ENCODE assay signal across 21 cellular contexts in the genomic region with DNA sequence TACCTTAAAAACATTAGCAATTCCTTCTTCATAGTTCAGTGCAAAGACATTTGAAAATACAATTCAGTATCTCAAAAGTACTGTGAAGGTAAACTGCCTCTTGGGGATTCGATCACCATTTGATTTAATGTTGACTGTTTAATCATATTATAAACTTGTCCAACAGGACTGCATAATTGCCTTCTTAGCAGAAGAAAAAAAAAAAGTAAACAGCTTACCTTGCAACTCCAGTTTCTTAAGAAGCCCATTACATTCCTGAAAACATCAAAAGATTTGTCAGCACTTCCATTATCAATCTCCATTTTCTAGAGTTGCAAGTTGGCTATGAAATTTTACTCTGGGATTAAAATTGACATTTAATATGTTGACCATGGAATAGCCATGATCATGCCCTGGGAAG.
DNase-seq lines count a peak whose midpoint lies in the region; FAIRE-seq and TF ChIP-seq lines count a peak whose summit lies in the region.
"Had no signal": no experiment of that assay in that cellular context is flagged by ENCODE, and none has a peak within 500 bp of the region (broad histone marks: within the 10 kb centered on the region; RNA-seq: fewer than 3 reads in every experiment).

No MANE protein-coding gene starts in this region.

- H3K27me3 ChIP-seq in H1 (replicated peaks in 1 of 4; ENCODE audit: control insufficient read depth in 3 of 4, extremely low read depth in 1 of 4, insufficient read depth in 3 of 4, low read length in 3 of 4) (no peaks in the 10 kb centered on the region), osteoblast (ENCODE audit: insufficient read depth, low read length) (no peaks in the 10 kb centered on the region)
- no peaks in the 10 kb centered on the region for H3K27me3 ChIP-seq in effector memory CD4-positive, alpha-beta T cell (replicated peaks; ENCODE audit: control insufficient read depth, insufficient read depth, low read length, poor library complexity, severe bottlenecking)

- no peaks in the 10 kb centered on the region for H3K9me3 ChIP-seq in H1 (ENCODE audit: insufficient read depth in 2 of 2, low read depth in 1 of 2, low read length in 1 of 2)
- peaks cover 3% of the 10 kb centered on the region for H3K9me3 ChIP-seq in osteoblast (ENCODE audit: low read depth, low read length)
- peaks cover 3% of the 10 kb centered on the region for H3K9me3 ChIP-seq in effector memory CD4-positive, alpha-beta T cell (ENCODE audit: control insufficient read depth, low read length)
- H3K9me3 ChIP-seq: HAP-1 had no signal

- TF ChIP-seq EP300 in H1 (IDR thresholded peaks at IDR 0.05; ENCODE audit: borderline replicate concordance in 1 of 2, low read depth in 2 of 2, low read length in 2 of 2), result no peak

- H4K5ac ChIP-seq in H1 (ENCODE audit: insufficient read length, low read depth, low read length), result peak overlapping the region; percentile 28

- TF ChIP-seq POLR2A in H1 (IDR thresholded peaks at IDR 0.05; ENCODE audit: control extremely low read depth in 1 of 2, low read depth in 2 of 2, low read length in 2 of 2), result no peak

- no peak overlapping the region for H2BK120ac ChIP-seq in H1 (replicated peaks; ENCODE audit: low read depth, low read length)

- H3K14ac ChIP-seq in H1 (ENCODE audit: insufficient read length), result no peak overlapping the region

- H3K4me1 ChIP-seq in H1 (replicated peaks in 1 of 4; ENCODE audit: control insufficient read depth in 3 of 4, insufficient read depth in 4 of 4, low read length in 3 of 4) (peaks cover 0 to 10% (median 8%) of the 10 kb centered on the region in 4 experiments; a peak in 2 of 7 replicates), osteoblast (ENCODE audit: insufficient read depth, low read length) (no peaks in the 10 kb centered on the region)
- H3K4me1 ChIP-seq in effector memory CD4-positive, alpha-beta T cell (ENCODE audit: control insufficient read depth, insufficient read depth, low read length, poor library complexity, severe bottlenecking), result no peaks in the 10 kb centered on the region

- no peak overlapping the region for H3K4me2 ChIP-seq in H1 (ENCODE audit: insufficient read depth in 1 of 2, low read depth in 2 of 2, low read length in 2 of 2)
- H3K4me2 ChIP-seq in osteoblast (ENCODE audit: insufficient read depth, low read length), result no peak overlapping the region

- no peak overlapping the region for H2AFZ ChIP-seq in H1 (ENCODE audit: low read length)
- no peak overlapping the region for H2AFZ ChIP-seq in osteoblast (ENCODE audit: low read length)
- H2AFZ ChIP-seq: GM23338 had no signal

- no peak overlapping the region for H2AK5ac ChIP-seq in H1 (ENCODE audit: low read depth, low read length)

- no peaks in the 10 kb centered on the region for H3K79me1 ChIP-seq in H1 (ENCODE audit: low read depth, low read length)

- no peak overlapping the region for H3K23ac ChIP-seq in H1 (ENCODE audit: insufficient read length)

- no peak overlapping the region for H4K8ac ChIP-seq in H1 (ENCODE audit: extremely low read depth, insufficient read depth, low read length)

- H2BK5ac ChIP-seq in H1 (ENCODE audit: low read depth, low read length), result no peak overlapping the region

- peak overlapping the region; percentile 31 for H3K4me3 Mint-ChIP-seq in type B pancreatic cell
- H3K4me3 Mint-ChIP-seq in endothelial cell (ENCODE audit: unreplicated experiment), result no peak overlapping the region
- H3K4me3 Mint-ChIP-seq: CD4-positive, alpha-beta memory T cell; GM23338; HFFc6 had no signal

- H3K4ac ChIP-seq in H1 (replicated peaks; ENCODE audit: insufficient read length, low read depth, low read length), result no peak overlapping the region

- H3K9me3 Mint-ChIP-seq in type B pancreatic cell, result no peaks in the 10 kb centered on the region
- H3K9me3 Mint-ChIP-seq in endothelial cell (ENCODE audit: unreplicated experiment), result no peaks in the 10 kb centered on the region
- H3K9me3 Mint-ChIP-seq: GM23338 had no signal

- H3K56ac ChIP-seq in H1 (replicated peaks; ENCODE audit: insufficient read length, low read depth, low read length), result no peak overlapping the region

- H3K4me1 Mint-ChIP-seq in type B pancreatic cell (ENCODE audit: unreplicated experiment), result peaks cover 24% of the 10 kb centered on the region
- no peaks in the 10 kb centered on the region for H3K4me1 Mint-ChIP-seq in endothelial cell (ENCODE audit: unreplicated experiment)
- H3K4me1 Mint-ChIP-seq: CD4-positive, alpha-beta memory T cell had no signal

- no peaks in the 10 kb centered on the region for H3K79me2 ChIP-seq in H1 (ENCODE audit: control insufficient read depth in 1 of 2, insufficient read depth in 2 of 2, low read length in 2 of 2)
- H3K79me2 ChIP-seq in osteoblast (ENCODE audit: insufficient read depth, low read length), result no peaks in the 10 kb centered on the region

- WGBS in H1 (ENCODE audit: extremely low coverage in 1 of 2, insufficient coverage in 1 of 2, insufficient read length in 1 of 2, insufficient replicate concordance in 2 of 2, low coverage in 1 of 2, low lambda C conversion rate in 2 of 2, missing lambda C conversion rate in 1 of 2), 2 experiments, result 4% methylated on average over 1 of the region's 1 CpG; no CpG with 5 or more reads in 1 of the 2 experiments

- H4K91ac ChIP-seq in H1 (replicated peaks; ENCODE audit: insufficient read length, low read length), result no peak overlapping the region

- H3K4me3 ChIP-seq in H1 (ENCODE audit: extremely low read depth in 1 of 4, insufficient read depth in 2 of 4, low read depth in 3 of 4, low read length in 4 of 4) (no peak overlapping the region), osteoblast (ENCODE audit: insufficient read depth, low read length) (no peak overlapping the region)
- H3K4me3 ChIP-seq in effector memory CD4-positive, alpha-beta T cell (ENCODE audit: insufficient read depth, low read depth, low read length, poor library complexity, severe bottlenecking), result no peak overlapping the region
- H3K4me3 ChIP-seq: GM23338, HAP-1 had no signal

- H3K27ac ChIP-seq in H1 (ENCODE audit: low read depth, low read length) (no peak overlapping the region), osteoblast (ENCODE audit: low read depth, low read length) (no peak overlapping the region)
- no peak overlapping the region for H3K27ac ChIP-seq in effector memory CD4-positive, alpha-beta T cell (ENCODE audit: insufficient read depth, low read length, poor library complexity, severe bottlenecking)

- no peak overlapping the region for H3K18ac ChIP-seq in H1 (ENCODE audit: extremely low read depth, low read length)

- H3K9ac ChIP-seq in H1 (replicated peaks in 1 of 4; ENCODE audit: extremely low read depth in 1 of 4, low read depth in 3 of 4, low read length in 3 of 4), result no peak overlapping the region

- H4K20me1 ChIP-seq in H1 (replicated peaks in 1 of 2; ENCODE audit: control insufficient read depth in 1 of 2, insufficient read depth in 2 of 2, low read length in 2 of 2) (no peaks in the 10 kb centered on the region), osteoblast (ENCODE audit: insufficient read depth, low read length) (no peaks in the 10 kb centered on the region)

- no peaks in the 10 kb centered on the region for H3K23me2 ChIP-seq in H1 (ENCODE audit: low read depth, low read length)

- H3K27me3 Mint-ChIP-seq in type B pancreatic cell (no peaks in the 10 kb centered on the region), endothelial cell (ENCODE audit: unreplicated experiment) (no peaks in the 10 kb centered on the region)
- H3K27me3 Mint-ChIP-seq: CD4-positive, alpha-beta memory T cell had no signal

- POLR2A ChIA-PET in H1 (lab: Charles Lee; ENCODE audit: partially characterized antibody), result interaction anchor here (0.8 kb wide), 1 partner anchor 1062 kb away, joined by 3 read pairs; no protein-coding TSS in a partner anchor

- CTCF ChIA-PET in H1 (lab: Charles Lee; ENCODE audit: partially characterized antibody), result interaction anchor here (1.2 to 1.5 kb wide), 2 partner anchors 401 to 1062 kb away, joined by 3 to 4 read pairs; no protein-coding TSS in a partner anchor

- TF ChIP-seq CTCF in H1 (IDR thresholded peaks at IDR 0.05; ENCODE audit: control extremely low read depth in 1 of 3, insufficient read depth in 1 of 3, low read depth in 1 of 3, low read length in 3 of 3) (no peak), type B pancreatic cell (conservative IDR thresholded peaks at IDR 0.05) (no peak), osteoblast (IDR thresholded peaks at IDR 0.05; ENCODE audit: extremely low read depth, low read depth, low read length) (no peak), endothelial cell (IDR thresholded peaks at IDR 0.05; ENCODE audit: unreplicated experiment) (no peak)

- H3K36me3 Mint-ChIP-seq in type B pancreatic cell (no peaks in the 10 kb centered on the region), endothelial cell (ENCODE audit: low read depth, unreplicated experiment) (no peaks in the 10 kb centered on the region)
- H3K36me3 Mint-ChIP-seq: CD4-positive, alpha-beta memory T cell had no signal

- peak overlapping the region; percentile 76 for H3K27ac Mint-ChIP-seq in type B pancreatic cell
- no peak overlapping the region for H3K27ac Mint-ChIP-seq in endothelial cell (ENCODE audit: unreplicated experiment)
- H3K27ac Mint-ChIP-seq: CD4-positive, alpha-beta memory T cell; GM23338; HFFc6 had no signal

- DNase-seq in GM18507 (ENCODE audit: extremely low spot score, insufficient read length, low read depth) (no peak), NCI-H82 (lab: John Stamatoyannopoulos, UW) (peak; percentile 80), H1 (ENCODE audit: low read depth in 1 of 2, low spot score in 2 of 2) (no peak), type B pancreatic cell (ENCODE audit: extremely low spot score, unreplicated experiment) (no peak), osteoblast (ENCODE audit: insufficient read length, low spot score, missing footprints) (no peak), endothelial cell (ENCODE audit: low spot score) (no peak), NCI-H69 (lab: John Stamatoyannopoulos, UW) (no peak)
- no peak for DNase-seq in effector memory CD4-positive, alpha-beta T cell
- DNase-seq: C1 segment of cervical spinal cord; CD4-positive, alpha-beta memory T cell; COR-L47; DMS 273 treated with DMSO at 0.1 percent for 48 hours; DND-41; HFFc6 had no signal

- H2BK20ac ChIP-seq in H1 (ENCODE audit: low read length), result no peak overlapping the region

- H3K36me3 ChIP-seq in H1 (ENCODE audit: control insufficient read depth in 2 of 4, insufficient read depth in 4 of 4, low read length in 3 of 4), result no peaks in the 10 kb centered on the region
- no peaks in the 10 kb centered on the region for H3K36me3 ChIP-seq in osteoblast (ENCODE audit: insufficient read depth, low read length)
- H3K36me3 ChIP-seq in effector memory CD4-positive, alpha-beta T cell (ENCODE audit: control insufficient read depth, insufficient read depth, low read length), result no peaks in the 10 kb centered on the region
- H3K36me3 ChIP-seq: HAP-1 had no signal

- H2BK15ac ChIP-seq in H1 (ENCODE audit: low read length), result no peak overlapping the region

- no peak for TF ChIP-seq RAD21 in H1 (IDR thresholded peaks at IDR 0.05 in 1 of 2, conservative IDR thresholded peaks at IDR 0.05 in 1 of 2; ENCODE audit: low read depth in 2 of 2, low read length in 2 of 2)

- H2BK12ac ChIP-seq in H1 (ENCODE audit: low read depth, low read length), result no peak overlapping the region

- FAIRE-seq in GM18507 (lab: Jason Lieb, UNC), result peak; percentile 12
- FAIRE-seq in H1 (lab: Jason Lieb, UNC), result no peak
- FAIRE-seq: D721Med, G401.6, GM12892, GM19239, H54 had no signal

TF ChIP-seq in H1, 55 proteins besides CTCF, POLR2A, EP300 and RAD21 (continues in another document):
- no peak for TF ChIP-seq SRF (IDR thresholded peaks at IDR 0.05; ENCODE audit: low read depth, low read length)
- TF ChIP-seq SIX5 (IDR thresholded peaks at IDR 0.05; ENCODE audit: low read depth, low read length), result no peak
